1 cellular context compared by ENCODE assay signal in genomic region chr5:65247594-65247993, GRCh38.
TF ChIP-seq lines count a peak whose summit lies in the region.

No MANE protein-coding gene starts in this region.

TF ChIP-seq in K562, 482 proteins besides CTCF, POLR2A, EP300 and RAD21 (continued from another document and continues in another):
- TF ChIP-seq ZNF407 (IDR thresholded peaks at IDR 0.05; ENCODE audit: low read depth) (no peak), ARID3A (IDR thresholded peaks at IDR 0.05; ENCODE audit: borderline replicate concordance, low read depth, low read length) (no peak), CEBPB (tag; IDR thresholded peaks at IDR 0.05) (0 out of 2 replicates have a peak, but pooled peaks have one; percentile 38), ZNF551 (CRISPR knock-in tag; IDR thresholded peaks at IDR 0.05) (no peak), ARID1B (IDR thresholded peaks at IDR 0.05) (no peak), ZNF655 (CRISPR knock-in tag; IDR thresholded peaks at IDR 0.05) (no peak), KDM5B (IDR thresholded peaks at IDR 0.05; ENCODE audit: insufficient replicate concordance, low read depth, low read length) (no peak), NR1H2 (CRISPR knock-in tag; IDR thresholded peaks at IDR 0.05) (no peak), MEF2A (IDR thresholded peaks at IDR 0.05; ENCODE audit: control insufficient read depth, low read depth, low read length) (no peak), RBM25 (IDR thresholded peaks at IDR 0.05; ENCODE audit: low read depth, low read length, severe bottlenecking) (no peak), ZNF764 (CRISPR knock-in tag; IDR thresholded peaks at IDR 0.05; ENCODE audit: low read depth) (no peak), TCFL5 (CRISPR knock-in tag; conservative IDR thresholded peaks at IDR 0.05) (no peak), ZNF143 (CRISPR knock-in tag; IDR thresholded peaks at IDR 0.05) (no peak), GTF3C2 (IDR thresholded peaks at IDR 0.05; ENCODE audit: borderline replicate concordance, extremely low read depth, insufficient read length) (no peak), ATF3 (IDR thresholded peaks at IDR 0.05) (peak; percentile 12; the same call in 1 of the 2 replicates), ATF3 (CRISPR knock-in tag; conservative IDR thresholded peaks at IDR 0.05) (no peak), CBFA2T2 (conservative IDR thresholded peaks at IDR 0.05) (no peak), RAD51 (IDR thresholded peaks at IDR 0.05; ENCODE audit: borderline replicate concordance, low read depth) (no peak), SNAPC5 (CRISPR knock-in tag; IDR thresholded peaks at IDR 0.05) (no peak), ZNF318 (IDR thresholded peaks at IDR 0.05; ENCODE audit: borderline replicate concordance in 1 of 2, low read depth in 1 of 2) (no peak), REST (CRISPR knock-in tag; IDR thresholded peaks at IDR 0.05; ENCODE audit: low read depth) (no peak)
